Comparison of ENCODE assay signal across 10 cellular contexts in the genomic region with DNA sequence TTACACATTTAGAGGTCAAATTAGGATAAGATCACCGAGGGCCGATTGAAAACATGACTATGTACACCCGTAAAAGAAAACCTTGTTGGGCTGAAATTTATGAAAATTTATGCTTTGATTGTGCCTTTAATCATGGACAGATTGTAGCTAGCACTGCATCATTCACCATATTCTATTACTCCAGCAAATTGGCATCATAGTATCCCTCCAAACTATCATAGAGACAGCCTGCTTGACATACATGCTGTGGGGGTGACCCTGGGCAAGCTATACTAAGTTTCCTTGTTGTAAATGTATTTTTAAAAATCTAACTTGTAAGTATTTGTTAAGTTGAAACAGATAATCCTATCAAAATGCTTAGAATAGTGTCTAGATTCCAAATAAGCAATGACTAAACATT.
DNase-seq lines count a peak whose midpoint lies in the region; ATAC-seq and TF ChIP-seq lines count a peak whose summit lies in the region.
"Had no signal": no experiment of that assay in that cellular context is flagged by ENCODE, and none has a peak within 500 bp of the region (broad histone marks: within the 10 kb centered on the region; RNA-seq: fewer than 3 reads in every experiment).

No MANE protein-coding gene starts in this region.

- no TSS peak for BruUV-seq in PC-9 (replicated peaks; lab: Mats Ljungman, UMichigan)

- no peaks in the 10 kb centered on the region; the same call in 1 of the 2 replicates for H3K79me2 ChIP-seq in PC-9 (ENCODE audit: low read depth)

- H3K9me3 ChIP-seq in PC-9 (ENCODE audit: insufficient read depth, low read depth) = no peaks in the 10 kb centered on the region
- no peaks in the 10 kb centered on the region for H3K9me3 ChIP-seq in endodermal cell (ENCODE audit: control insufficient read depth, low read length)

- no peaks in the 10 kb centered on the region for H4K20me1 ChIP-seq in PC-9 (ENCODE audit: insufficient read depth)

- H3K36me3 ChIP-seq in PC-9 (ENCODE audit: low read depth) (0 out of 2 replicates have a peak, but pooled peaks cover 3% of the 10 kb centered on the region), endodermal cell (ENCODE audit: control insufficient read depth, insufficient read depth, low read length) (no peaks in the 10 kb centered on the region)

- intact Hi-C loops in PC-9 (cut with micrococcal nuclease; ENCODE audit: unreplicated experiment) = loop anchor here (1.0 to 10.0 kb wide), 8 partner anchors 9 to 957 kb away; a partner anchor contains a TSS

- peaks cover 25% of the 10 kb centered on the region; the same call in 1 of the 2 replicates for H3F3A ChIP-seq in PC-9 (ENCODE audit: insufficient read depth, low read depth)

- no peak overlapping the region for H2AFZ ChIP-seq in PC-9

- H3K4me2 ChIP-seq in PC-9 = peak overlapping the region; percentile 79

- H3K9me2 ChIP-seq in PC-9 (ENCODE audit: insufficient read depth) = no peaks in the 10 kb centered on the region

- peaks cover 70% of the 10 kb centered on the region for H3K4me1 Mint-ChIP-seq in activated T-cell treated with anti-CD3 and anti-CD28 coated beads, Interleukin-2, amount 50 U/mL, for 72 hours (ENCODE audit: low read depth)
- H3K4me1 Mint-ChIP-seq in endodermal cell = peaks cover 23% of the 10 kb centered on the region
- H3K4me1 Mint-ChIP-seq in stimulated activated naive CD8-positive, alpha-beta T cell treated with anti-CD3 and anti-CD28 coated beads, Interleukin-15, amount 100 ng/mL, for 72 hours = peaks cover 54% of the 10 kb centered on the region

- no peak for ATAC-seq in activated T-cell treated with anti-CD3 and anti-CD28 coated beads, Interleukin-2, amount 50 U/mL, for 72 hours (replicated peaks in 1 of 2)
- no peak for ATAC-seq in stimulated activated naive CD8-positive, alpha-beta T cell treated with anti-CD3 and anti-CD28 coated beads, Interleukin-15, amount 100 ng/mL, for 72 hours
- ATAC-seq: left colon had no signal

- peak overlapping the region; percentile 6 to 87 for H3K4me3 Mint-ChIP-seq in activated T-cell treated with anti-CD3 and anti-CD28 coated beads, Interleukin-2, amount 50 U/mL, for 72 hours
- no peak overlapping the region for H3K4me3 Mint-ChIP-seq in endodermal cell
- H3K4me3 Mint-ChIP-seq in stimulated activated naive CD8-positive, alpha-beta T cell treated with anti-CD3 and anti-CD28 coated beads, Interleukin-15, amount 100 ng/mL, for 72 hours = peak overlapping the region in 1 of 2 donors; percentile 82

- H3K9me3 Mint-ChIP-seq in activated T-cell treated with anti-CD3 and anti-CD28 coated beads, Interleukin-2, amount 50 U/mL, for 72 hours = no peaks in the 10 kb centered on the region
- no peaks in the 10 kb centered on the region for H3K9me3 Mint-ChIP-seq in endodermal cell
- H3K9me3 Mint-ChIP-seq in stimulated activated naive CD8-positive, alpha-beta T cell treated with anti-CD3 and anti-CD28 coated beads, Interleukin-15, amount 100 ng/mL, for 72 hours = no peaks in the 10 kb centered on the region

- H3K27me3 ChIP-seq in PC-9 (ENCODE audit: insufficient read depth, low read depth) = no peaks in the 10 kb centered on the region
- H3K27me3 ChIP-seq in endodermal cell (ENCODE audit: control insufficient read depth, insufficient read depth, low read length, poor library complexity, severe bottlenecking) = no peaks in the 10 kb centered on the region

- no peaks in the 10 kb centered on the region for H3K27me3 Mint-ChIP-seq in activated T-cell treated with anti-CD3 and anti-CD28 coated beads, Interleukin-2, amount 50 U/mL, for 72 hours (ENCODE audit: low read depth)
- no peaks in the 10 kb centered on the region for H3K27me3 Mint-ChIP-seq in endodermal cell (ENCODE audit: insufficient read depth)
- no peaks in the 10 kb centered on the region for H3K27me3 Mint-ChIP-seq in stimulated activated naive CD8-positive, alpha-beta T cell treated with anti-CD3 and anti-CD28 coated beads, Interleukin-15, amount 100 ng/mL, for 72 hours

- TF ChIP-seq CTCF in PC-9 (conservative IDR thresholded peaks at IDR 0.05) = no peak
- no peak for TF ChIP-seq CTCF in endodermal cell (conservative IDR thresholded peaks at IDR 0.05)

- H3K27ac ChIP-seq in PC-9 (peak overlapping the region; percentile 21; the same call in 1 of the 2 replicates), endodermal cell (ENCODE audit: low read depth, low read length) (no peak overlapping the region)

- H3K4me3 ChIP-seq in PC-9 (no peak overlapping the region), endodermal cell (ENCODE audit: low read length) (no peak overlapping the region)

- DNase-seq in activated T-cell treated with anti-CD3 and anti-CD28 coated beads, Interleukin-2, amount 50 U/mL, for 72 hours = no peak
- DNase-seq in activated T-cell treated with anti-CD3 and anti-CD28 coated beads for 4 hours (no peak), PC-9 (no peak), endodermal cell (no peak), Kasumi-1 (lab: John Stamatoyannopoulos, UW) (no peak), DMS53 (lab: John Stamatoyannopoulos, UW) (no peak), HuH-7 (ENCODE audit: low spot score) (no peak)
- DNase-seq in stimulated activated naive CD8-positive, alpha-beta T cell treated with anti-CD3 and anti-CD28 coated beads, Interleukin-15, amount 100 ng/mL, for 72 hours = no peak
- DNase-seq: aorta, left colon had no signal

- POLR2A ChIA-PET in PC-9 (lab: Charles Lee; ENCODE audit: unreplicated experiment) = interaction anchor here (0.6 to 0.7 kb wide), 3 partner anchors 26 to 156 kb away, joined by 4 to 13 read pairs (median 4); a partner anchor contains a TSS

- CTCF ChIA-PET in PC-9 (lab: Charles Lee) = interaction anchor here (0.7 kb wide), 1 partner anchor 263 kb away, joined by 9 read pairs; no protein-coding TSS in a partner anchor

- no peak overlapping the region for H3K9ac ChIP-seq in endodermal cell (ENCODE audit: extremely low read depth, low read length, poor library complexity, severe bottlenecking)

- H3K36me3 Mint-ChIP-seq in activated T-cell treated with anti-CD3 and anti-CD28 coated beads, Interleukin-2, amount 50 U/mL, for 72 hours (ENCODE audit: insufficient read depth in 2 of 2) = peaks cover 0 to 3% of the 10 kb centered on the region in 2 donors
- H3K36me3 Mint-ChIP-seq in endodermal cell (ENCODE audit: low read depth) = no peaks in the 10 kb centered on the region

- 85 to 100% methylated on average over 3 of the region's 3 CpGs for WGBS in endodermal cell (ENCODE audit: insufficient coverage in 1 of 2, insufficient read length in 1 of 2), 2 experiments

- H3K4me1 ChIP-seq in PC-9 (replicated peaks; ENCODE audit: insufficient read depth) (peaks cover 4% of the 10 kb centered on the region; the same call in 1 of the 2 replicates), endodermal cell (ENCODE audit: control insufficient read depth, insufficient read depth, low read length) (peaks cover 2% of the 10 kb centered on the region)

- H3K27ac Mint-ChIP-seq in activated T-cell treated with anti-CD3 and anti-CD28 coated beads, Interleukin-2, amount 50 U/mL, for 72 hours = peak overlapping the region; percentile 94
- peak overlapping the region; percentile 98 for H3K27ac Mint-ChIP-seq in endodermal cell
- H3K27ac Mint-ChIP-seq in stimulated activated naive CD8-positive, alpha-beta T cell treated with anti-CD3 and anti-CD28 coated beads, Interleukin-15, amount 100 ng/mL, for 72 hours = peak overlapping the region; percentile 34 to 84
